In genomic region chr10:2909921-2910320, GRCh38 we compare ENCODE assay signal across 24 cellular contexts.
"Had no signal": no experiment of that assay in that cellular context is flagged by ENCODE, and none has a peak within 500 bp of the region (broad histone marks: within the 10 kb centered on the region; RNA-seq: fewer than 3 reads in every experiment).

No MANE protein-coding gene starts in this region.

- FAIRE-seq: islet of Langerhans, kidney had no signal

- H3K36me3 ChIP-seq: left ventricle myocardium inferior, ovary, right atrium auricular region, right lobe of liver, stomach, thyroid gland, transverse colon, upper lobe of left lung, vagina had no signal

- H3K4me3 ChIP-seq: left ventricle myocardium inferior, lung, mucosa of descending colon, ovary, right atrium auricular region, right lobe of liver, stomach, testis, thyroid gland, transverse colon, upper lobe of left lung, vagina had no signal

- H3K4me1 ChIP-seq: left ventricle myocardium inferior, right atrium auricular region, right lobe of liver, testis, thyroid gland, transverse colon, vagina had no signal

- H3K27ac ChIP-seq: left ventricle myocardium inferior, ovary, right atrium auricular region, right lobe of liver, stomach, testis, thyroid gland, transverse colon, upper lobe of left lung, vagina had no signal

- DNase-seq: hypothalamus; immature natural killer cell; kidney; left ventricle myocardium inferior; mesendoderm; mucosa of descending colon; naive thymus-derived CD4-positive, alpha-beta T cell; ovary; right lobe of liver; stimulated activated CD4-positive, alpha-beta T cell treated with anti-CD3 and anti-CD28 coated beads, Interleukin-12 subunit alpha, Interleukin-12 subunit beta, amount 100 ng/mL, for 4 hours; stimulated activated CD4-positive, alpha-beta T cell treated with anti-CD3 and anti-CD28 coated beads, Interleukin-15, amount 100 ng/mL, for 24 hours; stimulated activated CD4-positive, alpha-beta T cell treated with anti-CD3 and anti-CD28 coated beads, Interleukin-2, amount 100 ng/mL, for 24 hours; stimulated activated CD4-positive, alpha-beta T cell treated with anti-CD3 and anti-CD28 coated beads, Interleukin-4, amount 100 ng/mL, for 1 hour; stimulated activated naive B cell treated with anti-CD40 and anti-IgM and Interleukin-4, amounts not matched to agents 10 μg/mL and 1 μg/mL and 100 μg/mL, for 72 hours; stimulated activated naive CD8-positive, alpha-beta T cell treated with anti-CD3 and anti-CD28 coated beads, Interleukin-15, Interleukin-2, amounts not matched to agents 100 U/mL and 50 U/mL, for 24 hours; stomach; testis; thyroid gland; transverse colon; upper lobe of left lung had no signal

- H3K9me3 ChIP-seq: left ventricle myocardium inferior, mucosa of descending colon, ovary, right atrium auricular region, right lobe of liver, stomach, testis, thyroid gland, transverse colon, upper lobe of left lung, vagina had no signal

- H3K27me3 ChIP-seq: ovary, right atrium auricular region, right lobe of liver, testis, thyroid gland, transverse colon, upper lobe of left lung, vagina had no signal
